In the genomic region with DNA sequence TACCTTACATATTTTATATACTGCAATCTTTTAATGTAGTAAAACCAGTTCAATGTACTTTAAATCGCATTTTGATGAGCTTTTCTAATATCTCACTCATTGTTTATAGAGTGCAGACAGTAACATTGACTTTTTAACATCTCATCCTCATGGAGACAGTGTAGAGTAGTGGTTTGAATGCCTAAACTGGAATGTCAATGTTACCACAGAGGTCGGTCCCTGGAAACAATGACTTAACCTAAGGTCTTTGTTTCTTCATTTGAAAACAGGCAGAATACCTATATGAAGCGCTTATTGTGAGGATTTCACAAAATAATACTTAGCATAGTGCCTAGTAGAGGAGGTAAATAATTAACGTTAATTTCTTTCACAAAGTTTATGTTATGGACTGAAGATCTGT, we compare ENCODE assay signal across 1 cellular context.
TF ChIP-seq lines count a peak whose summit lies in the region.

No MANE protein-coding gene starts in this region.

TF ChIP-seq in GM23338, 12 proteins besides CTCF, POLR2A, EP300 and RAD21:
- TF ChIP-seq NANOG (IDR thresholded peaks at IDR 0.05; ENCODE audit: borderline replicate concordance) = no peak
- no peak for TF ChIP-seq POLR2AphosphoS5 (IDR thresholded peaks at IDR 0.05; ENCODE audit: low read depth)
- no peak for TF ChIP-seq EZH2phosphoT487 (IDR thresholded peaks at IDR 0.05; ENCODE audit: unreplicated experiment)
- TF ChIP-seq STAT1 (IDR thresholded peaks at IDR 0.05; ENCODE audit: unreplicated experiment) = no peak
- TF ChIP-seq, protein P1, sequence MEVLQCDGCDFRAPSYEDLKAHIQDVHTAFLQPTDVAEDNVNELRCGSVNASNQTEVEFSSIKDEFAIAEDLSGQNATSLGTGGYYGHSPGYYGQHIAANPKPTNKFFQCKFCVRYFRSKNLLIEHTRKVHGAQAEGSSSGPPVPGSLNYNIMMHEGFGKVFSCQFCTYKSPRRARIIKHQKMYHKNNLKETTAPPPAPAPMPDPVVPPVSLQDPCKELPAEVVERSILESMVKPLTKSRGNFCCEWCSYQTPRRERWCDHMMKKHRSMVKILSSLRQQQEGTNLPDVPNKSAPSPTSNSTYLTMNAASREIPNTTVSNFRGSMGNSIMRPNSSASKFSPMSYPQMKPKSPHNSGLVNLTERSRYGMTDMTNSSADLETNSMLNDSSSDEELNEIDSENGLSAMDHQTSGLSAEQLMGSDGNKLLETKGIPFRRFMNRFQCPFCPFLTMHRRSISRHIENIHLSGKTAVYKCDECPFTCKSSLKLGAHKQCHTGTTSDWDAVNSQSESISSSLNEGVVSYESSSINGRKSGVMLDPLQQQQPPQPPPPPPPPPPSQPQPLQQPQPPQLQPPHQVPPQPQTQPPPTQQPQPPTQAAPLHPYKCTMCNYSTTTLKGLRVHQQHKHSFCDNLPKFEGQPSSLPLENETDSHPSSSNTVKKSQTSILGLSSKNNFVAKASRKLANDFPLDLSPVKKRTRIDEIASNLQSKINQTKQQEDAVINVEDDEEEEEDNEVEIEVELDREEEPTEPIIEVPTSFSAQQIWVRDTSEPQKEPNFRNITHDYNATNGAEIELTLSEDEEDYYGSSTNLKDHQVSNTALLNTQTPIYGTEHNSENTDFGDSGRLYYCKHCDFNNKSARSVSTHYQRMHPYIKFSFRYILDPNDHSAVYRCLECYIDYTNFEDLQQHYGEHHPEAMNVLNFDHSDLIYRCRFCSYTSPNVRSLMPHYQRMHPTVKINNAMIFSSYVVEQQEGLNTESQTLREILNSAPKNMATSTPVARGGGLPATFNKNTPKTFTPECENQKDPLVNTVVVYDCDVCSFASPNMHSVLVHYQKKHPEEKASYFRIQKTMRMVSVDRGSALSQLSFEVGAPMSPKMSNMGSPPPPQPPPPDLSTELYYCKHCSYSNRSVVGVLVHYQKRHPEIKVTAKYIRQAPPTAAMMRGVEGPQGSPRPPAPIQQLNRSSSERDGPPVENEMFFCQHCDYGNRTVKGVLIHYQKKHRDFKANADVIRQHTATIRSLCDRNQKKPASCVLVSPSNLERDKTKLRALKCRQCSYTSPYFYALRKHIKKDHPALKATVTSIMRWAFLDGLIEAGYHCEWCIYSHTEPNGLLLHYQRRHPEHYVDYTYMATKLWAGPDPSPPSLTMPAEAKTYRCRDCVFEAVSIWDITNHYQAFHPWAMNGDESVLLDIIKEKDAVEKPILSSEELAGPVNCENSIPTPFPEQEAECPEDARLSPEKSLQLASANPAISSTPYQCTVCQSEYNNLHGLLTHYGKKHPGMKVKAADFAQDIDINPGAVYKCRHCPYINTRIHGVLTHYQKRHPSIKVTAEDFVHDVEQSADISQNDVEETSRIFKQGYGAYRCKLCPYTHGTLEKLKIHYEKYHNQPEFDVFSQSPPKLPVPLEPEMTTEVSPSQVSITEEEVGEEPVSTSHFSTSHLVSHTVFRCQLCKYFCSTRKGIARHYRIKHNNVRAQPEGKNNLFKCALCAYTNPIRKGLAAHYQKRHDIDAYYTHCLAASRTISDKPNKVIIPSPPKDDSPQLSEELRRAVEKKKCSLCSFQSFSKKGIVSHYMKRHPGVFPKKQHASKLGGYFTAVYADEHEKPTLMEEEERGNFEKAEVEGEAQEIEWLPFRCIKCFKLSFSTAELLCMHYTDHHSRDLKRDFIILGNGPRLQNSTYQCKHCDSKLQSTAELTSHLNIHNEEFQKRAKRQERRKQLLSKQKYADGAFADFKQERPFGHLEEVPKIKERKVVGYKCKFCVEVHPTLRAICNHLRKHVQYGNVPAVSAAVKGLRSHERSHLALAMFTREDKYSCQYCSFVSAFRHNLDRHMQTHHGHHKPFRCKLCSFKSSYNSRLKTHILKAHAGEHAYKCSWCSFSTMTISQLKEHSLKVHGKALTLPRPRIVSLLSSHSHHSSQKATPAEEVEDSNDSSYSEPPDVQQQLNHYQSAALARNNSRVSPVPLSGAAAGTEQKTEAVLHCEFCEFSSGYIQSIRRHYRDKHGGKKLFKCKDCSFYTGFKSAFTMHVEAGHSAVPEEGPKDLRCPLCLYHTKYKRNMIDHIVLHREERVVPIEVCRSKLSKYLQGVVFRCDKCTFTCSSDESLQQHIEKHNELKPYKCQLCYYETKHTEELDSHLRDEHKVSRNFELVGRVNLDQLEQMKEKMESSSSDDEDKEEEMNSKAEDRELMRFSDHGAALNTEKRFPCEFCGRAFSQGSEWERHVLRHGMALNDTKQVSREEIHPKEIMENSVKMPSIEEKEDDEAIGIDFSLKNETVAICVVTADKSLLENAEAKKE (CRISPR knock-in tag; IDR thresholded peaks at IDR 0.05) = no peak
- TF ChIP-seq, protein P2, sequence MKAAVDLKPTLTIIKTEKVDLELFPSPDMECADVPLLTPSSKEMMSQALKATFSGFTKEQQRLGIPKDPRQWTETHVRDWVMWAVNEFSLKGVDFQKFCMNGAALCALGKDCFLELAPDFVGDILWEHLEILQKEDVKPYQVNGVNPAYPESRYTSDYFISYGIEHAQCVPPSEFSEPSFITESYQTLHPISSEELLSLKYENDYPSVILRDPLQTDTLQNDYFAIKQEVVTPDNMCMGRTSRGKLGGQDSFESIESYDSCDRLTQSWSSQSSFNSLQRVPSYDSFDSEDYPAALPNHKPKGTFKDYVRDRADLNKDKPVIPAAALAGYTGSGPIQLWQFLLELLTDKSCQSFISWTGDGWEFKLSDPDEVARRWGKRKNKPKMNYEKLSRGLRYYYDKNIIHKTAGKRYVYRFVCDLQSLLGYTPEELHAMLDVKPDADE (IDR thresholded peaks at IDR 0.05) = no peak
- no peak for TF ChIP-seq ZNF114 (CRISPR knock-in tag; IDR thresholded peaks at IDR 0.05)
- no peak for TF ChIP-seq JUNB (IDR thresholded peaks at IDR 0.05; ENCODE audit: unreplicated experiment)
- no peak for TF ChIP-seq EZH2 (IDR thresholded peaks at IDR 0.05; ENCODE audit: low read depth, unreplicated experiment)
- TF ChIP-seq ZNF331 (CRISPR knock-in tag; IDR thresholded peaks at IDR 0.05; ENCODE audit: low read depth) = no peak
- TF ChIP-seq, protein P3, sequence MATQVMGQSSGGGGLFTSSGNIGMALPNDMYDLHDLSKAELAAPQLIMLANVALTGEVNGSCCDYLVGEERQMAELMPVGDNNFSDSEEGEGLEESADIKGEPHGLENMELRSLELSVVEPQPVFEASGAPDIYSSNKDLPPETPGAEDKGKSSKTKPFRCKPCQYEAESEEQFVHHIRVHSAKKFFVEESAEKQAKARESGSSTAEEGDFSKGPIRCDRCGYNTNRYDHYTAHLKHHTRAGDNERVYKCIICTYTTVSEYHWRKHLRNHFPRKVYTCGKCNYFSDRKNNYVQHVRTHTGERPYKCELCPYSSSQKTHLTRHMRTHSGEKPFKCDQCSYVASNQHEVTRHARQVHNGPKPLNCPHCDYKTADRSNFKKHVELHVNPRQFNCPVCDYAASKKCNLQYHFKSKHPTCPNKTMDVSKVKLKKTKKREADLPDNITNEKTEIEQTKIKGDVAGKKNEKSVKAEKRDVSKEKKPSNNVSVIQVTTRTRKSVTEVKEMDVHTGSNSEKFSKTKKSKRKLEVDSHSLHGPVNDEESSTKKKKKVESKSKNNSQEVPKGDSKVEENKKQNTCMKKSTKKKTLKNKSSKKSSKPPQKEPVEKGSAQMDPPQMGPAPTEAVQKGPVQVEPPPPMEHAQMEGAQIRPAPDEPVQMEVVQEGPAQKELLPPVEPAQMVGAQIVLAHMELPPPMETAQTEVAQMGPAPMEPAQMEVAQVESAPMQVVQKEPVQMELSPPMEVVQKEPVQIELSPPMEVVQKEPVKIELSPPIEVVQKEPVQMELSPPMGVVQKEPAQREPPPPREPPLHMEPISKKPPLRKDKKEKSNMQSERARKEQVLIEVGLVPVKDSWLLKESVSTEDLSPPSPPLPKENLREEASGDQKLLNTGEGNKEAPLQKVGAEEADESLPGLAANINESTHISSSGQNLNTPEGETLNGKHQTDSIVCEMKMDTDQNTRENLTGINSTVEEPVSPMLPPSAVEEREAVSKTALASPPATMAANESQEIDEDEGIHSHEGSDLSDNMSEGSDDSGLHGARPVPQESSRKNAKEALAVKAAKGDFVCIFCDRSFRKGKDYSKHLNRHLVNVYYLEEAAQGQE (IDR thresholded peaks at IDR 0.05; ENCODE audit: unreplicated experiment) = no peak
- no peak for TF ChIP-seq CREB1 (CRISPR knock-in tag; IDR thresholded peaks at IDR 0.05; ENCODE audit: low read depth)
